21 cellular contexts compared by ENCODE assay signal in genomic region chr3:3209057-3209456, GRCh38.
"Had no signal": no experiment of that assay in that cellular context is flagged by ENCODE, and none has a peak within 500 bp of the region (broad histone marks: within the 10 kb centered on the region; RNA-seq: fewer than 3 reads in every experiment).

No MANE protein-coding gene starts in this region.

- ATAC-seq: HepG2, T-cell had no signal

- H3K4me2 ChIP-seq: SK-N-SH had no signal

- H3K9ac ChIP-seq: SK-N-SH had no signal

- H3K9me3 ChIP-seq: SK-N-SH had no signal

- H3K27ac ChIP-seq: RWPE1 had no signal

- DNase-seq: IMR-90, MV-4-11, NCI-H1048, NCI-H1105, NCI-H1417 treated with DMSO at 0.1 percent for 48 hours, NCI-H146, NCI-H1694 treated with DMSO at 0.1 percent for 48 hours, NCI-H1930, NCI-H2081, NCI-H2107, NCI-H2227 treated with DMSO at 0.1 percent for 48 hours, NCI-H524, NCI-H526 treated with DMSO at 0.1 percent for 48 hours, NCI-H748 treated with DMSO at 0.1 percent for 48 hours, SHP77, SK-N-SH, SW 1271, T-cell had no signal

- FAIRE-seq: HepG2, RCC 7860 had no signal
